Comparison of ENCODE assay signal across 2 cellular contexts in the genomic region with DNA sequence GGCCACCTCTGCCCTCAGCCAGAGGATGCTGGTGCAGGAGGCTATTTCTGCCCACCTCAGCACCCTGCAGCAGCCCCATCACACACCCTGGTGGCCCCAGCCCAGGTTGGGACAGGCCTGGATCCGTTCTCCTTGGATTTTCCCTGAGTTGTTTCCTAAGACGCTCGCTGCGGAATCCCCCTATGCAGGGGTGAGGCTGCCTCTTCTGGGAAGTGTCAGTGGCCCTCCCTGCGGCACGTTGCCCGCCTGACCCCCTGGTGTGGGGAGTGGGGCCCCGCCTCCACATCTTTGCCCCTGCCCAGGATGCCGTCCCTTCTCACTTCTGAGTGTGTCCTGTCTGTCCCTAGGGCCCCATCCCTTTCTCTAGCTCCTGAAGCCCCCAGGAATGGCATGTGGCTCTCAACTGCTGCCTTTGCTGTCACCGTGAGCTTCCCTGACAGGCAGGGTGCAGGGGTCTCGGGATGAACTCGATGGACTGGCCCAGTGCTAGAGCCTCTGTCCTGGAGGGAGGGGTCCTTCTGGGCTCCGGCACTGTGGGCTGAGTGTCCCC.
TF ChIP-seq lines count a peak whose summit lies in the region.

No MANE protein-coding gene starts in this region.

TF ChIP-seq in HepG2, 621 proteins besides CTCF, POLR2A, EP300 and RAD21 (continues in another document):
- TF ChIP-seq NFKBIZ (CRISPR knock-in tag; IDR thresholded peaks at IDR 0.05) (no peak), ATM (IDR thresholded peaks at IDR 0.05; ENCODE audit: borderline replicate concordance) (no peak), LRRFIP1 (CRISPR knock-in tag; conservative IDR thresholded peaks at IDR 0.05) (no peak), SRF (IDR thresholded peaks at IDR 0.05; ENCODE audit: low read depth, low read length) (no peak), PRDM4 (CRISPR knock-in tag; IDR thresholded peaks at IDR 0.05; ENCODE audit: borderline replicate concordance) (no peak), ZNF720 (CRISPR knock-in tag; IDR thresholded peaks at IDR 0.05) (no peak), HNRNPL (IDR thresholded peaks at IDR 0.05; ENCODE audit: low read depth, low read length) (peak; percentile 56; the same call in 1 of the 2 replicates), GABPB1 (CRISPR knock-in tag; IDR thresholded peaks at IDR 0.05) (no peak), ZNF615 (CRISPR knock-in tag; IDR thresholded peaks at IDR 0.05; ENCODE audit: borderline replicate concordance) (no peak), FOXJ3 (CRISPR knock-in tag; IDR thresholded peaks at IDR 0.05; ENCODE audit: borderline replicate concordance) (no peak), NRL (CRISPR knock-in tag; IDR thresholded peaks at IDR 0.05; ENCODE audit: borderline replicate concordance) (0 out of 2 replicates have a peak, but pooled peaks have one; percentile 6)
- TF ChIP-seq, protein P1, sequence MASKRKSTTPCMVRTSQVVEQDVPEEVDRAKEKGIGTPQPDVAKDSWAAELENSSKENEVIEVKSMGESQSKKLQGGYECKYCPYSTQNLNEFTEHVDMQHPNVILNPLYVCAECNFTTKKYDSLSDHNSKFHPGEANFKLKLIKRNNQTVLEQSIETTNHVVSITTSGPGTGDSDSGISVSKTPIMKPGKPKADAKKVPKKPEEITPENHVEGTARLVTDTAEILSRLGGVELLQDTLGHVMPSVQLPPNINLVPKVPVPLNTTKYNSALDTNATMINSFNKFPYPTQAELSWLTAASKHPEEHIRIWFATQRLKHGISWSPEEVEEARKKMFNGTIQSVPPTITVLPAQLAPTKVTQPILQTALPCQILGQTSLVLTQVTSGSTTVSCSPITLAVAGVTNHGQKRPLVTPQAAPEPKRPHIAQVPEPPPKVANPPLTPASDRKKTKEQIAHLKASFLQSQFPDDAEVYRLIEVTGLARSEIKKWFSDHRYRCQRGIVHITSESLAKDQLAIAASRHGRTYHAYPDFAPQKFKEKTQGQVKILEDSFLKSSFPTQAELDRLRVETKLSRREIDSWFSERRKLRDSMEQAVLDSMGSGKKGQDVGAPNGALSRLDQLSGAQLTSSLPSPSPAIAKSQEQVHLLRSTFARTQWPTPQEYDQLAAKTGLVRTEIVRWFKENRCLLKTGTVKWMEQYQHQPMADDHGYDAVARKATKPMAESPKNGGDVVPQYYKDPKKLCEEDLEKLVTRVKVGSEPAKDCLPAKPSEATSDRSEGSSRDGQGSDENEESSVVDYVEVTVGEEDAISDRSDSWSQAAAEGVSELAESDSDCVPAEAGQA (IDR thresholded peaks at IDR 0.05; ENCODE audit: low read depth) = no peak
- TF ChIP-seq, protein P1 (CRISPR knock-in tag; IDR thresholded peaks at IDR 0.05; ENCODE audit: borderline replicate concordance) = no peak

TF ChIP-seq in HEK293T, 16 proteins besides CTCF, POLR2A, EP300 and RAD21:
- no peak for TF ChIP-seq L3MBTL2 (conservative IDR thresholded peaks at IDR 0.05)
- TF ChIP-seq FOXM1 (IDR thresholded peaks at IDR 0.05; ENCODE audit: borderline replicate concordance) = no peak
- no peak for TF ChIP-seq LEF1 (IDR thresholded peaks at IDR 0.05; ENCODE audit: borderline replicate concordance)
- no peak for TF ChIP-seq SUZ12 (IDR thresholded peaks at IDR 0.05)
- TF ChIP-seq PKNOX1 (IDR thresholded peaks at IDR 0.05) = no peak
